27 cellular contexts compared by ENCODE assay signal in the genomic region with DNA sequence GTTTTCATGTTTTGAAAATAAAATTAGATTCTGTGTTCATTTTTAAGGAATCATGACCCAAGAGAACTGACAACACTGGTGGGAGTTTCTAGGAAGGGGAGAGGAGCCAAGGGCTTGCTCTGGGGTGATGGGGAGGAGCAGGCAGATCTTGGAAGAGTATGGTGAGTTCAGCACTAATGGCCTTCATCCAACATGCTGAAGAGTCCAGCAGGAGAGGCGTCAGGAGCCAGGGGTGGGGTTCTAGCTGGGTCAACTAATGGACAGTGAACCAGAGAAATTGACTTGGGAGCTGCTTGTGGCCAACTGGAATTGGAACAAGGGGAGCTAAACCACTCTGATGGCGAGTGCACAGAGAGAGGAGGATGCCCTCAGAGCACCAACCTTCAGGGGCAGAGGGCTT.
DNase-seq lines count a peak whose midpoint lies in the region; ATAC-seq and TF ChIP-seq lines count a peak whose summit lies in the region.
"Had no signal": no experiment of that assay in that cellular context is flagged by ENCODE, and none has a peak within 500 bp of the region (broad histone marks: within the 10 kb centered on the region; RNA-seq: fewer than 3 reads in every experiment).

No MANE protein-coding gene starts in this region.

- no peaks in the 10 kb centered on the region for H3K4me1 ChIP-seq in left lung
- H3K4me1 ChIP-seq: Caco-2, psoas muscle had no signal

- H3K27ac ChIP-seq in WERI-Rb-1 = no peak overlapping the region
- H3K27ac ChIP-seq in left lung = no peak overlapping the region
- H3K27ac ChIP-seq: psoas muscle, skin epidermis, VCaP had no signal

- TF ChIP-seq CTCF in WERI-Rb-1 (IDR thresholded peaks at IDR 0.05; ENCODE audit: low read depth, low read length) (no peak), fibroblast of the aortic adventitia (IDR thresholded peaks at IDR 0.05; ENCODE audit: insufficient read depth, low read length) (no peak), left lung (IDR thresholded peaks at IDR 0.05) (no peak)

- DNase-seq in WERI-Rb-1 (peak; percentile 3), fibroblast of the aortic adventitia (ENCODE audit: low read depth) (peak; percentile 95), left lung (no peak), stromal cell of bone marrow (ENCODE audit: low read depth) (peak; percentile 81), medulla oblongata (ENCODE audit: extremely low spot score) (no peak), activated gamma-delta T cell treated with Interleukin-2 at 50 U/mL for 16 hours (no peak), NCI-H1694 (lab: John Stamatoyannopoulos, UW) (no peak)
- DNase-seq: ACHN; activated CD4-positive, alpha-beta T cell treated with anti-CD3 and anti-CD28 coated beads, Interleukin-2, amount 10 ng/mL, durations not matched to agents 24 days and 14 days; activated T-cell treated with anti-CD3 and anti-CD28 coated beads, Interleukin-2, amount 50 U/mL, for 72 hours; anterior cingulate cortex; Caco-2; caudate nucleus; DMS79 treated with DMSO at 0.1 percent for 48 hours; foreskin fibroblast; hippocampal formation; immature natural killer cell; NCI-H1694 treated with DMSO at 0.1 percent for 48 hours; NCI-H69; psoas muscle; RPMI8226 had no signal

- H3K9me3 ChIP-seq in WERI-Rb-1 (ENCODE audit: severe bottlenecking) = peaks cover 4% of the 10 kb centered on the region
- H3K9me3 ChIP-seq in left lung = no peaks in the 10 kb centered on the region
- H3K9me3 ChIP-seq: Caco-2, psoas muscle had no signal

- peak; percentile 43 for ATAC-seq in left lung
- no peak for ATAC-seq in GM21528 (IDR thresholded peaks at IDR 0.05; ENCODE audit: low FRiP score, unreplicated experiment)
- ATAC-seq: activated naive CD4-positive, alpha-beta T cell treated with anti-CD3 and anti-CD28 coated beads, Interleukin-2, amount 50 U/mL, for 72 hours; activated T-cell treated with anti-CD3 and anti-CD28 coated beads, Interleukin-2, amount 50 U/mL, for 72 hours; psoas muscle; SK-N-SH treated with all-trans-retinoic acid at 6 μM for 48 hours had no signal

- intact Hi-C loops in left lung (cut with DNase I) = no loop called here

- H3K4me3 ChIP-seq in WERI-Rb-1 (ENCODE audit: low read depth, low read length) (no peak overlapping the region), fibroblast of the aortic adventitia (ENCODE audit: low read depth, low read length) (no peak overlapping the region), left lung (no peak overlapping the region)
- H3K4me3 ChIP-seq: BLaER1 treated with 17β-estradiol and CSF1 and Interleukin-3, amounts not matched to agents 10 nM and 100 nM; psoas muscle; skin epidermis had no signal

- H3K36me3 ChIP-seq in WERI-Rb-1 = no peaks in the 10 kb centered on the region
- no peaks in the 10 kb centered on the region for H3K36me3 ChIP-seq in left lung
- H3K36me3 ChIP-seq: BLaER1 treated with 17β-estradiol and CSF1 and Interleukin-3, amounts not matched to agents 10 nM and 100 nM had no signal

- no peaks in the 10 kb centered on the region for H3K27me3 ChIP-seq in WERI-Rb-1 (ENCODE audit: insufficient read depth, low read depth, severe bottlenecking)
- peaks cover 0 to 5% of the 10 kb centered on the region in 2 donors for H3K27me3 ChIP-seq in left lung
- H3K27me3 ChIP-seq: BLaER1 treated with 17β-estradiol and CSF1 and Interleukin-3, amounts not matched to agents 10 nM and 100 nM had no signal

Comparison
In these comparisons a context has a peak if more than half of its experiments do, and no peak if none do; other contexts are left out.
1. DNase-seq: peak in WERI-Rb-1 (single experiment), fibroblast of the aortic adventitia (single experiment) and stromal cell of bone marrow (single experiment); none in left lung (0 of 2), medulla oblongata (single experiment), activated gamma-delta T cell treated with Interleukin-2 at 50 U/mL for 16 hours (single experiment) and NCI-H1694 (single experiment).